ENCODE assay signal across 8 cellular contexts in genomic region chr17:8409966-8410881, GRCh38. TPM values are rescaled to one million over a fixed set of nuclear protein-coding genes. Genes with fewer than 3 reads are reported as not detected.
A peak's percentile ranks its signal among the peaks of the same experiment; 100 is the strongest.
DNase-seq lines count a peak whose midpoint lies in the region; ATAC-seq, FAIRE-seq and TF ChIP-seq lines count a peak whose summit lies in the region.

No MANE protein-coding gene starts in this region.

- CTCF ChIA-PET in AG04449 (lab: Yijun Ruan, JAX) = interaction anchor here (0.7 to 6.5 kb wide), 38 partner anchors 8 to 857 kb away, joined by 3 to 94 read pairs (median 4); partner anchors contain the start of gene NDEL1

- POLR2A ChIA-PET in AG04449 (lab: Yijun Ruan, JAX) = interaction anchor here (0.6 to 1.0 kb wide), 3 partner anchors 21 to 375 kb away, joined by 3 to 5 read pairs (median 3); partner anchors contain the start of gene NDEL1

- peak; percentile 85 for TF ChIP-seq CTCF in AG04449 (IDR thresholded peaks at IDR 0.05; ENCODE audit: insufficient read depth, low read length, missing control alignments)
- TF ChIP-seq CTCF in kidney (IDR thresholded peaks at IDR 0.05; ENCODE audit: borderline replicate concordance, extremely low read depth, insufficient read depth) = peak; percentile 91

- no peak for TF ChIP-seq POLR2A in H54 (IDR thresholded peaks at IDR 0.05; ENCODE audit: low read depth, low read length)

- intact Hi-C loops in kidney (cut with DNase I) = no loop called here

- no peaks in the 10 kb centered on the region for H3K36me3 ChIP-seq in kidney (ENCODE audit: control insufficient read depth in 1 of 2, insufficient read depth in 2 of 2, low read length in 2 of 2)

- no peak overlapping the region; the same call in 1 of the 2 replicates for H3K4me3 ChIP-seq in AG04449 (ENCODE audit: low read depth, low read length)
- no peak overlapping the region for H3K4me3 ChIP-seq in kidney (ENCODE audit: low read length in 2 of 2)

- no peak overlapping the region for H3K27ac ChIP-seq in kidney (ENCODE audit: low read depth in 2 of 2, low read length in 2 of 2)

- H3K9ac ChIP-seq in kidney (ENCODE audit: low read length in 2 of 2) = no peak overlapping the region

- peak; percentile 60 to 73 for ATAC-seq in activated CD4-positive, CD25-positive, alpha-beta regulatory T cell treated with anti-CD3 and anti-CD28 coated beads, Interleukin-2, amount 50 U/mL, for 24 hours
- ATAC-seq in GM18861 (IDR thresholded peaks at IDR 0.05; ENCODE audit: unreplicated experiment) = no peak

- no peaks in the 10 kb centered on the region for H3K9me3 ChIP-seq in kidney (ENCODE audit: control insufficient read depth in 1 of 2, low read length in 2 of 2)

- H3K4me1 ChIP-seq in kidney (ENCODE audit: control insufficient read depth in 1 of 2, insufficient read depth in 1 of 2, low read depth in 1 of 2, low read length in 2 of 2) = peaks cover 4 to 5% of the 10 kb centered on the region in 2 donors

- DNase-seq in AG04449 (ENCODE audit: low read depth, low spot score) = peak; percentile 23
- DNase-seq in H54 (ENCODE audit: insufficient read length, low spot score) = peak; percentile 71
- DNase-seq in NCI-H226 = peak; percentile 72
- peak; percentile 93 for DNase-seq in cerebellar cortex (ENCODE audit: low spot score)
- DNase-seq in kidney = peak; percentile 94
- DNase-seq in stimulated activated CD4-positive, alpha-beta T cell treated with anti-CD3 and anti-CD28 coated beads, Interleukin-1b, Interleukin-23, amount 100 ng/mL, for 24 hours (ENCODE audit: low read depth in 4 of 4, low spot score in 1 of 4) = peak; percentile 65 to 81 (median 70)

- FAIRE-seq in H54 (lab: Jason Lieb, UNC) (peak; percentile 94), kidney (lab: Jason Lieb, UNC) (peak; percentile 91)

RNA-seq across cellular contexts. Expression of gene RNF222, which starts 12.6 kb away (rescaled TPM):
- not detected for total RNA-seq in kidney
- polyA plus RNA-seq in kidney (ENCODE audit: insufficient read depth, low read depth, low replicate concordance) = not detected

RNA-seq across cellular contexts. Expression of gene NDEL1, which starts 25.5 kb away (rescaled TPM):
- total RNA-seq in kidney = 66.1 TPM
- polyA plus RNA-seq in kidney (ENCODE audit: insufficient read depth, low read depth, low replicate concordance) = 17.9 TPM

RNA-seq across cellular contexts. Expression of gene RPL26, which starts 27.2 kb away (rescaled TPM):
- 1,267 TPM for total RNA-seq in kidney
- polyA plus RNA-seq in kidney (ENCODE audit: insufficient read depth, low read depth, low replicate concordance) = 2,696 TPM

Comparison
In these comparisons a context has a peak if more than half of its experiments do, and no peak if none do; other contexts are left out.
1. DNase-seq: peak in every context shown above with its lines; median percentile 94 in kidney; 93 in cerebellar cortex; 72 in NCI-H226; 71 in H54; 70 in stimulated activated CD4-positive, alpha-beta T cell treated with anti-CD3 and anti-CD28 coated beads, Interleukin-1b, Interleukin-23, amount 100 ng/mL, for 24 hours; 23 in AG04449.